10 cellular contexts compared by ENCODE assay signal in the genomic region with DNA sequence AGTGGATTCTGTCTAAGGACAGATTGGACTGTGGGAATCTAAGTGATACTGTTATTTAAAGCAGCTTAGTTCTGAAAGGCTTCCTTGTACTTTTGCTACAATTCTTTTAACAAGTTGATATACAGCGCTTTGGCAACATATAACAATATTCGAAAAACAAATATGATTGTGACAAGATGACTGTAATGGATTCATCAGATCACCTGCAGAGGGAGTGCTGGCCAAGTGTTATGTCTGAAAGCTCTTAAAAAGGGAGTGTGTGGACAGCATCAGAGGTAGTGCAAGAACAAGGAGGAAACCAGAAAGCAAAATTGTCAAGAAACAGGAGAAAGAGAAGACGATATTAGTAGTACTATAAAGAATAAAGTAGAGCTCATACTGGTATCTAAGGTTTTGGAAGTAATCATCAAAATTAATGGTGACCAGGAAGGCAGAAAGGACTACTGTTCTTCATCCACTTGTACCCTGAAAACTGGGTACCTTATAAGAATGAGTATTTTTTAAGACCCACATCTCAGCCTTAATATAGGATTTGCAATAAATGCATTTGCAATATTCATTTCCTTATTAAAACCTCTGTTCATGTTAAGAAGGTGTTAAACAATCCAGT.
A peak's percentile ranks its signal among the peaks of the same experiment; 100 is the strongest.
DNase-seq lines count a peak whose midpoint lies in the region; TF ChIP-seq lines count a peak whose summit lies in the region.
"Had no signal": no experiment of that assay in that cellular context is flagged by ENCODE, and none has a peak within 500 bp of the region (broad histone marks: within the 10 kb centered on the region; RNA-seq: fewer than 3 reads in every experiment).

No MANE protein-coding gene starts in this region.

- no peaks in the 10 kb centered on the region for H3K27me3 Mint-ChIP-seq in nephron progenitor cell (ENCODE audit: low read depth, poor library complexity)
- H3K27me3 Mint-ChIP-seq: naive B cell; stimulated activated naive CD8-positive, alpha-beta T cell treated with anti-CD3 and anti-CD28 coated beads, Interleukin-15, Interleukin-2, amounts not matched to agents 100 ng/mL and 50 ng/mL, for 24 hours had no signal

- H3K27ac Mint-ChIP-seq in nephron progenitor cell: no peak overlapping the region
- H3K27ac Mint-ChIP-seq: naive B cell; stimulated activated naive CD8-positive, alpha-beta T cell treated with anti-CD3 and anti-CD28 coated beads, Interleukin-15, Interleukin-2, amounts not matched to agents 100 ng/mL and 50 ng/mL, for 24 hours had no signal

- no peaks in the 10 kb centered on the region for H3K36me3 Mint-ChIP-seq in nephron progenitor cell (ENCODE audit: low read depth)
- H3K36me3 Mint-ChIP-seq: naive B cell had no signal

- H3K4me3 Mint-ChIP-seq in nephron progenitor cell: no peak overlapping the region
- H3K4me3 Mint-ChIP-seq: naive B cell; stimulated activated naive CD8-positive, alpha-beta T cell treated with anti-CD3 and anti-CD28 coated beads, Interleukin-15, Interleukin-2, amounts not matched to agents 100 ng/mL and 50 ng/mL, for 24 hours had no signal

- no peaks in the 10 kb centered on the region for H3K9me3 Mint-ChIP-seq in nephron progenitor cell
- H3K9me3 Mint-ChIP-seq: naive B cell; stimulated activated naive CD8-positive, alpha-beta T cell treated with anti-CD3 and anti-CD28 coated beads, Interleukin-15, Interleukin-2, amounts not matched to agents 100 ng/mL and 50 ng/mL, for 24 hours had no signal

- DNase-seq in GM10266 (ENCODE audit: extremely low spot score) (no peak), NCI-H1417 (lab: John Stamatoyannopoulos, UW) (peak; percentile 47 to 82 (median 54)), amniotic epithelial cell (ENCODE audit: low read depth) (peak; percentile 13), nephron progenitor cell (no peak), Peyer's patch (no peak), NCI-H128 (lab: John Stamatoyannopoulos, UW; ENCODE audit: unreplicated experiment) (no peak), KBM-7 (no peak), cerebellum (ENCODE audit: low spot score) (no peak)
- DNase-seq: naive B cell had no signal

- no peaks in the 10 kb centered on the region for H3K27me3 ChIP-seq in Peyer's patch

- in situ Hi-C loops in KBM-7 (cut with MboI; ENCODE audit: low pct_unique_long_range_greater_than_20kb, low sequenced_read_pairs): no loop called here

- H3K36me3 ChIP-seq in Peyer's patch: no peaks in the 10 kb centered on the region

- no peak overlapping the region for H3K27ac ChIP-seq in Peyer's patch

- H3K4me3 ChIP-seq in Peyer's patch: no peak overlapping the region

- H3K9me3 ChIP-seq in Peyer's patch: no peaks in the 10 kb centered on the region

- no peak for TF ChIP-seq POLR2A in Peyer's patch (IDR thresholded peaks at IDR 0.05)

- no peaks in the 10 kb centered on the region for H3K4me1 ChIP-seq in Peyer's patch

- TF ChIP-seq CTCF in GM10266 (IDR thresholded peaks at IDR 0.05; ENCODE audit: control insufficient read depth, insufficient read depth, low read depth, missing control alignments) (peak; percentile 27), nephron progenitor cell (IDR thresholded peaks at IDR 0.05) (peak; percentile 31), Peyer's patch (IDR thresholded peaks at IDR 0.05) (no peak)

- H3K4me1 Mint-ChIP-seq in nephron progenitor cell: no peaks in the 10 kb centered on the region
- H3K4me1 Mint-ChIP-seq: naive B cell had no signal

Comparison
In these comparisons a context has a peak if more than half of its experiments do, and no peak if none do; other contexts are left out.
1. DNase-seq: peak in NCI-H1417 (3 of 3) and amniotic epithelial cell (single experiment); none in GM10266 (single experiment), nephron progenitor cell (single experiment), Peyer's patch (0 of 3), NCI-H128 (single experiment), KBM-7 (single experiment) and cerebellum (single experiment).
2. CTCF ChIP-seq: peak in GM10266 (single experiment) and nephron progenitor cell (single experiment); none in Peyer's patch (0 of 6).